In genomic region chr2:80489718-80490117, GRCh38 we compare ENCODE assay signal across 12 cellular contexts.
DNase-seq lines count a peak whose midpoint lies in the region; ATAC-seq, FAIRE-seq and TF ChIP-seq lines count a peak whose summit lies in the region.
"Had no signal": no experiment of that assay in that cellular context is flagged by ENCODE, and none has a peak within 500 bp of the region (broad histone marks: within the 10 kb centered on the region; RNA-seq: fewer than 3 reads in every experiment).

No MANE protein-coding gene starts in this region.

- no peak for TF ChIP-seq POLR2A in K562 (conservative IDR thresholded peaks at IDR 0.05)

- no peak overlapping the region for H2AFZ ChIP-seq in K562 (ENCODE audit: low read depth, low read length)

- POLR2A ChIA-PET in K562 (lab: Yijun Ruan, JAX) = no interaction called here

- H3K27ac ChIP-seq in K562 (ENCODE audit: extremely low read depth, low read depth, low read length) = no peak overlapping the region
- H3K27ac ChIP-seq: coronary artery had no signal

- H3K36me3 ChIP-seq in K562 (ENCODE audit: control insufficient read depth, insufficient read depth, low read length) = no peaks in the 10 kb centered on the region
- no peaks in the 10 kb centered on the region for H3K36me3 ChIP-seq in kidney epithelial cell (ENCODE audit: control insufficient read depth, insufficient read depth, low read length)

- H3K27me3 ChIP-seq in K562 (ENCODE audit: control insufficient read depth in 2 of 2, insufficient read depth in 2 of 2, low read length in 2 of 2) = no peaks in the 10 kb centered on the region
- H3K27me3 ChIP-seq in kidney epithelial cell (ENCODE audit: control insufficient read depth, insufficient read depth, low read length) = no peaks in the 10 kb centered on the region

- H4K20me1 ChIP-seq in K562 (replicated peaks; ENCODE audit: control insufficient read depth, insufficient read depth, low read length) = no peaks in the 10 kb centered on the region

- H3K4me1 ChIP-seq in K562 (replicated peaks in 1 of 2; ENCODE audit: control insufficient read depth in 2 of 2, insufficient read depth in 2 of 2, low read length in 2 of 2) = no peaks in the 10 kb centered on the region

- H3K9ac ChIP-seq in K562 (ENCODE audit: insufficient read depth in 1 of 2, low read depth in 2 of 2, low read length in 2 of 2) = no peak overlapping the region

- H3K79me2 ChIP-seq in K562 (ENCODE audit: control insufficient read depth, insufficient read depth, low read length) = no peaks in the 10 kb centered on the region

- CTCF ChIA-PET in K562 (lab: Yijun Ruan, JAX; ENCODE audit: low intra/inter-chr PET ratio) = no interaction called here

- no peaks in the 10 kb centered on the region for H3K9me3 ChIP-seq in K562 (replicated peaks; ENCODE audit: control insufficient read depth, insufficient read depth, low read depth, low read length)

- H3K9me1 ChIP-seq in K562 (ENCODE audit: control insufficient read depth, insufficient read depth, low read length) = no peaks in the 10 kb centered on the region

- no peak for FAIRE-seq in K562 (lab: Jason Lieb, UNC)
- FAIRE-seq: GM19239 had no signal

- DNase-seq in AG08395 (ENCODE audit: low spot score) (peak; percentile 17), M059J (ENCODE audit: low read depth) (peak; percentile 82), K562 (ENCODE audit: extremely low read depth in 1 of 4, low spot score in 3 of 4) (no peak), kidney epithelial cell (ENCODE audit: low read depth) (peak; percentile 48), germinal center (ENCODE audit: low spot score) (no peak), DMS 273 (lab: John Stamatoyannopoulos, UW; ENCODE audit: unreplicated experiment) (no peak), NCI-H748 treated with DMSO at 0.1 percent for 48 hours (lab: John Stamatoyannopoulos, UW) (no peak)
- no peak for DNase-seq in stimulated activated CD8-positive, alpha-beta memory T cell treated with anti-CD3 and anti-CD28 coated beads, Interleukin-4, amount 100 ng/mL, for 48 hours
- DNase-seq: DMS79 treated with DMSO at 0.1 percent for 48 hours, MV-4-11 had no signal

- 2% methylated on average over 3 of the region's 3 CpGs for WGBS in K562 (ENCODE audit: insufficient coverage, low coverage, missing lambda C conversion rate)

- H3K4me2 ChIP-seq in K562 (ENCODE audit: insufficient read depth, low read length) = no peak overlapping the region

- BruUV-seq in K562 (replicated peaks; lab: Mats Ljungman, UMichigan) = no TSS peak

- intact Hi-C loops in K562 (cut with micrococcal nuclease) = no loop called here

- TF ChIP-seq CTCF in K562 (IDR thresholded peaks at IDR 0.05 in 2 of 3, conservative IDR thresholded peaks at IDR 0.05 in 1 of 3; ENCODE audit: insufficient read depth in 2 of 3, low read depth in 1 of 3, low read length in 3 of 3) (no peak), kidney epithelial cell (IDR thresholded peaks at IDR 0.05; ENCODE audit: insufficient read depth, low read length, poor library complexity, severe bottlenecking) (no peak)

- in situ Hi-C loops in K562 (cut with MboI) = no loop called here

- no peak for TF ChIP-seq RAD21 in K562 (CRISPR knock-in tag; conservative IDR thresholded peaks at IDR 0.05 in 1 of 2, IDR thresholded peaks at IDR 0.05 in 1 of 2)

- H3K4me3 ChIP-seq in K562 (no peak overlapping the region), kidney epithelial cell (ENCODE audit: low read depth, low read length) (no peak overlapping the region)
- H3K4me3 ChIP-seq: coronary artery had no signal

- no peak for TF ChIP-seq EP300 in K562 (IDR thresholded peaks at IDR 0.05; ENCODE audit: low read length)

- ATAC-seq in K562 = no peak

TF ChIP-seq in K562, 482 proteins besides CTCF, POLR2A, EP300 and RAD21:
- peak; percentile 50; the same call in 1 of the 2 replicates for TF ChIP-seq PKNOX1 (IDR thresholded peaks at IDR 0.05)
- no peak for TF ChIP-seq SMAD3 (CRISPR knock-in tag; conservative IDR thresholded peaks at IDR 0.05)
- TF ChIP-seq MEIS2 (IDR thresholded peaks at IDR 0.05; ENCODE audit: partially characterized antibody) = peak; percentile 72
TF ChIP-seq in K562: peak in this region for 2.

Comparison
In these comparisons a context has a peak if more than half of its experiments do, and no peak if none do; other contexts are left out.
1. DNase-seq: peak in AG08395 (single experiment), M059J (single experiment) and kidney epithelial cell (single experiment); none in K562 (0 of 4), stimulated activated CD8-positive, alpha-beta memory T cell treated with anti-CD3 and anti-CD28 coated beads, Interleukin-4, amount 100 ng/mL, for 48 hours (single experiment), germinal center (single experiment), DMS 273 (single experiment) and NCI-H748 treated with DMSO at 0.1 percent for 48 hours (single experiment).